In genomic region chr3:38978729-38979128, GRCh38 we compare ENCODE assay signal across 18 cellular contexts.
DNase-seq lines count a peak whose midpoint lies in the region; ATAC-seq, FAIRE-seq and TF ChIP-seq lines count a peak whose summit lies in the region.
"Had no signal": no experiment of that assay in that cellular context is flagged by ENCODE, and none has a peak within 500 bp of the region (broad histone marks: within the 10 kb centered on the region; RNA-seq: fewer than 3 reads in every experiment).

No MANE protein-coding gene starts in this region.

- H3K4me3 ChIP-seq in HUES48 (ENCODE audit: low read depth, low read length): no peak overlapping the region
- no peak overlapping the region for H3K4me3 ChIP-seq in H1 (ENCODE audit: extremely low read depth in 1 of 4, insufficient read depth in 2 of 4, low read depth in 3 of 4, low read length in 4 of 4)
- H3K4me3 ChIP-seq in vagina: no peak overlapping the region
- no peak overlapping the region for H3K4me3 ChIP-seq in small intestine (ENCODE audit: low read depth in 1 of 2, low read length in 2 of 2)
- H3K4me3 ChIP-seq in lower lobe of right lung: no peak overlapping the region
- H3K4me3 ChIP-seq: A549 had no signal

- no peaks in the 10 kb centered on the region for H4K20me1 ChIP-seq in H1 (replicated peaks in 1 of 2; ENCODE audit: control insufficient read depth in 1 of 2, insufficient read depth in 2 of 2, low read length in 2 of 2)

- H4K91ac ChIP-seq in H1 (replicated peaks; ENCODE audit: insufficient read length, low read length): no peak overlapping the region

- no peak overlapping the region for H3K4ac ChIP-seq in H1 (replicated peaks; ENCODE audit: insufficient read length, low read depth, low read length)

- H3K27me3 ChIP-seq in HUES48 (ENCODE audit: control insufficient read depth, insufficient read depth, low read length) (no peaks in the 10 kb centered on the region), H1 (replicated peaks in 1 of 4; ENCODE audit: control insufficient read depth in 3 of 4, extremely low read depth in 1 of 4, insufficient read depth in 3 of 4, low read length in 3 of 4) (no peaks in the 10 kb centered on the region), vagina (no peaks in the 10 kb centered on the region), small intestine (ENCODE audit: control insufficient read depth in 2 of 2, insufficient read depth in 2 of 2, low read length in 2 of 2) (no peaks in the 10 kb centered on the region), lower lobe of right lung (ENCODE audit: low read depth) (no peaks in the 10 kb centered on the region)

- no peak overlapping the region for H2BK20ac ChIP-seq in H1 (ENCODE audit: low read length)

- H3K18ac ChIP-seq in H1 (ENCODE audit: extremely low read depth, low read length): no peak overlapping the region

- CTCF ChIA-PET in H1 (lab: Charles Lee; ENCODE audit: partially characterized antibody): interaction anchor here (0.6 to 2.1 kb wide), 4 partner anchors 8 to 464 kb away, joined by 3 to 7 read pairs (median 4); no protein-coding TSS in a partner anchor

- H3K79me1 ChIP-seq in H1 (ENCODE audit: low read depth, low read length): no peaks in the 10 kb centered on the region

- H3K36me3 ChIP-seq in HUES48 (ENCODE audit: control insufficient read depth, insufficient read depth, low read length) (no peaks in the 10 kb centered on the region), H1 (ENCODE audit: control insufficient read depth in 2 of 4, insufficient read depth in 4 of 4, low read length in 3 of 4) (no peaks in the 10 kb centered on the region), vagina (no peaks in the 10 kb centered on the region), small intestine (ENCODE audit: control insufficient read depth in 2 of 2, insufficient read depth in 2 of 2, low read length in 2 of 2) (no peaks in the 10 kb centered on the region), lower lobe of right lung (no peaks in the 10 kb centered on the region)

- H3K23ac ChIP-seq in H1 (ENCODE audit: insufficient read length): no peak overlapping the region

- FAIRE-seq in H1 (lab: Jason Lieb, UNC) (no peak), small intestine (lab: Jason Lieb, UNC) (no peak)
- FAIRE-seq: A549 had no signal

- no peak for TF ChIP-seq EP300 in H1 (IDR thresholded peaks at IDR 0.05; ENCODE audit: borderline replicate concordance in 1 of 2, low read depth in 2 of 2, low read length in 2 of 2)

- H3K9ac ChIP-seq in HUES48 (ENCODE audit: low read depth, low read length) (no peak overlapping the region), H1 (replicated peaks in 1 of 4; ENCODE audit: extremely low read depth in 1 of 4, low read depth in 3 of 4, low read length in 3 of 4) (no peak overlapping the region)

- POLR2A ChIA-PET in H1 (lab: Charles Lee; ENCODE audit: partially characterized antibody): no interaction called here

- no peaks in the 10 kb centered on the region for H3K23me2 ChIP-seq in H1 (ENCODE audit: low read depth, low read length)

- H2AK5ac ChIP-seq in H1 (ENCODE audit: low read depth, low read length): no peak overlapping the region

- H2BK120ac ChIP-seq in H1 (replicated peaks; ENCODE audit: low read depth, low read length): no peak overlapping the region

- no peak overlapping the region for H4K8ac ChIP-seq in H1 (ENCODE audit: extremely low read depth, insufficient read depth, low read length)

- no peak overlapping the region for H3K4me2 ChIP-seq in H1 (ENCODE audit: insufficient read depth in 1 of 2, low read depth in 2 of 2, low read length in 2 of 2)
- H3K4me2 ChIP-seq: A549 had no signal

- intact Hi-C loops in vagina (cut with DNase I) (no loop called here), lower lobe of right lung (cut with DNase I) (no loop called here)

- ATAC-seq in lower lobe of right lung: no peak
- ATAC-seq: A549 had no signal

- TF ChIP-seq CTCF in H1 (IDR thresholded peaks at IDR 0.05; ENCODE audit: control extremely low read depth in 1 of 3, insufficient read depth in 1 of 3, low read depth in 1 of 3, low read length in 3 of 3): no peak
- no peak for TF ChIP-seq CTCF in vagina (IDR thresholded peaks at IDR 0.05)
- no peak for TF ChIP-seq CTCF in lower lobe of right lung (IDR thresholded peaks at IDR 0.05)

- no peak for TF ChIP-seq RAD21 in H1 (IDR thresholded peaks at IDR 0.05 in 1 of 2, conservative IDR thresholded peaks at IDR 0.05 in 1 of 2; ENCODE audit: low read depth in 2 of 2, low read length in 2 of 2)

- WGBS in H1 (ENCODE audit: extremely low coverage in 1 of 2, insufficient coverage in 1 of 2, insufficient read length in 1 of 2, insufficient replicate concordance in 2 of 2, low coverage in 1 of 2, low lambda C conversion rate in 2 of 2, missing lambda C conversion rate in 1 of 2), 2 experiments: 83% methylated on average over 6 of the region's 6 CpGs; no CpG with 5 or more reads in 1 of the 2 experiments
- 58 to 72% (median 66%) methylated on average over 6 of the region's 6 CpGs for WGBS in small intestine, 3 donors

- H3K79me2 ChIP-seq in H1 (ENCODE audit: control insufficient read depth in 1 of 2, insufficient read depth in 2 of 2, low read length in 2 of 2): no peaks in the 10 kb centered on the region

- H3K14ac ChIP-seq in H1 (ENCODE audit: insufficient read length): no peak overlapping the region

- DNase-seq in ELF-1 (ENCODE audit: low read depth, low spot score) (peak; percentile 84), H1 (ENCODE audit: low read depth in 1 of 2, low spot score in 2 of 2) (no peak), vagina (ENCODE audit: extremely low spot score in 2 of 2) (peak; percentile 22 to 31), small intestine (no peak), lower lobe of right lung (no peak)
- no peak for DNase-seq in stimulated activated CD4-positive, alpha-beta T cell treated with anti-CD3 and anti-CD28 coated beads, Interleukin-4, amount 100 ng/mL, for 24 hours
- DNase-seq: AML-193; Caco-2; CD4-positive, alpha-beta T cell; DMS153; DMS79; GF-D8; GOT3; H9 had no signal

- H2BK12ac ChIP-seq in H1 (ENCODE audit: low read depth, low read length): no peak overlapping the region

- H3K9me3 ChIP-seq in HUES48 (ENCODE audit: control insufficient read depth, insufficient read depth, low read length): no peaks in the 10 kb centered on the region
- H3K9me3 ChIP-seq in H1 (ENCODE audit: insufficient read depth in 2 of 2, low read depth in 1 of 2, low read length in 1 of 2): no peaks in the 10 kb centered on the region
- no peaks in the 10 kb centered on the region for H3K9me3 ChIP-seq in vagina
- no peaks in the 10 kb centered on the region for H3K9me3 ChIP-seq in small intestine (ENCODE audit: control insufficient read depth, low read depth)
- H3K9me3 ChIP-seq in lower lobe of right lung: no peaks in the 10 kb centered on the region
- H3K9me3 ChIP-seq: A549, Caco-2 had no signal

- H3K4me1 ChIP-seq in HUES48 (ENCODE audit: control insufficient read depth, insufficient read depth, low read length) (peaks cover 5% of the 10 kb centered on the region; the same call in 1 of the 2 replicates), H1 (replicated peaks in 1 of 4; ENCODE audit: control insufficient read depth in 3 of 4, insufficient read depth in 4 of 4, low read length in 3 of 4) (no peaks in the 10 kb centered on the region; a peak in 1 of 7 replicates), vagina (no peaks in the 10 kb centered on the region), small intestine (ENCODE audit: control insufficient read depth in 2 of 2, insufficient read depth in 1 of 2, low read depth in 1 of 2, low read length in 1 of 2) (no peaks in the 10 kb centered on the region), lower lobe of right lung (no peaks in the 10 kb centered on the region)
- H3K4me1 ChIP-seq: A549, Caco-2 had no signal

- no peak for TF ChIP-seq POLR2A in H1 (IDR thresholded peaks at IDR 0.05; ENCODE audit: control extremely low read depth in 1 of 2, low read depth in 2 of 2, low read length in 2 of 2)
- no peak for TF ChIP-seq POLR2A in vagina (IDR thresholded peaks at IDR 0.05)

- H2BK15ac ChIP-seq in H1 (ENCODE audit: low read length): no peak overlapping the region

- H3K27ac ChIP-seq in HUES48 (ENCODE audit: low read depth, low read length) (peak overlapping the region; percentile 50), H1 (ENCODE audit: low read depth, low read length) (no peak overlapping the region), vagina (no peak overlapping the region), small intestine (ENCODE audit: low read depth in 1 of 2, low read length in 1 of 2) (no peak overlapping the region), lower lobe of right lung (no peak overlapping the region)
- H3K27ac ChIP-seq: 22Rv1, A549, C4-2B had no signal

- H4K5ac ChIP-seq in H1 (ENCODE audit: insufficient read length, low read depth, low read length): no peak overlapping the region

- H3K56ac ChIP-seq in H1 (replicated peaks; ENCODE audit: insufficient read length, low read depth, low read length): no peak overlapping the region

- H2BK5ac ChIP-seq in H1 (ENCODE audit: low read depth, low read length): no peak overlapping the region

- H2AFZ ChIP-seq in H1 (ENCODE audit: low read length): no peak overlapping the region

TF ChIP-seq in H1, 55 proteins besides CTCF, POLR2A, EP300 and RAD21:
- no peak for TF ChIP-seq KDM5A (IDR thresholded peaks at IDR 0.05; ENCODE audit: low read length)
- TF ChIP-seq KDM1A (IDR thresholded peaks at IDR 0.05; ENCODE audit: borderline replicate concordance, low read length): peak; percentile 72
- TF ChIP-seq E2F6 (IDR thresholded peaks at IDR 0.05): no peak

Comparison
In these comparisons a context has a peak if more than half of its experiments do, and no peak if none do; other contexts are left out.
1. DNase-seq: peak in ELF-1 (single experiment) and vagina (2 of 2); none in H1 (0 of 2), small intestine (single experiment), stimulated activated CD4-positive, alpha-beta T cell treated with anti-CD3 and anti-CD28 coated beads, Interleukin-4, amount 100 ng/mL, for 24 hours (single experiment) and lower lobe of right lung (single experiment).